Comparison of ENCODE assay signal across 9 cellular contexts in genomic region chr2:181810823-181811695, GRCh38.
DNase-seq lines count a peak whose midpoint lies in the region; ATAC-seq, FAIRE-seq and TF ChIP-seq lines count a peak whose summit lies in the region.
"Had no signal": no experiment of that assay in that cellular context is flagged by ENCODE, and none has a peak within 500 bp of the region (broad histone marks: within the 10 kb centered on the region; RNA-seq: fewer than 3 reads in every experiment).

No MANE protein-coding gene starts in this region.

- no peaks in the 10 kb centered on the region for H3K23me2 ChIP-seq in H1 (ENCODE audit: low read depth, low read length)

- no peaks in the 10 kb centered on the region for H4K20me1 ChIP-seq in H1 (replicated peaks in 1 of 2; ENCODE audit: control insufficient read depth in 1 of 2, insufficient read depth in 2 of 2, low read length in 2 of 2)

- TF ChIP-seq EP300 in H1 (IDR thresholded peaks at IDR 0.05; ENCODE audit: borderline replicate concordance in 1 of 2, low read depth in 2 of 2, low read length in 2 of 2), result no peak

- no peak overlapping the region for H2BK15ac ChIP-seq in H1 (ENCODE audit: low read length)

- H3K9me3 ChIP-seq in H1 (ENCODE audit: insufficient read depth in 2 of 2, low read depth in 1 of 2, low read length in 1 of 2) (no peaks in the 10 kb centered on the region), mucosa of stomach (ENCODE audit: control insufficient read depth, low read length) (no peaks in the 10 kb centered on the region)

- CTCF ChIA-PET in H1 (lab: Charles Lee; ENCODE audit: partially characterized antibody), result interaction anchor here (1.1 to 1.4 kb wide), 3 partner anchors 10 to 21 kb away, joined by 3 read pairs; no protein-coding TSS in a partner anchor

- POLR2A ChIA-PET in H1 (lab: Charles Lee; ENCODE audit: partially characterized antibody), result no interaction called here

- H2AFZ ChIP-seq in H1 (ENCODE audit: low read length), result peak overlapping the region; percentile 78; the same call in 1 of the 2 replicates

- no peak overlapping the region for H4K8ac ChIP-seq in H1 (ENCODE audit: extremely low read depth, insufficient read depth, low read length)

- DNase-seq in EH (ENCODE audit: low read depth), result peak; percentile 90
- peak; percentile 86 for DNase-seq in NCI-H69 (lab: John Stamatoyannopoulos, UW)
- DNase-seq in H1 (ENCODE audit: low read depth in 1 of 2, low spot score in 2 of 2), result no peak
- no peak for DNase-seq in effector memory CD8-positive, alpha-beta T cell
- no peak for DNase-seq in NCI-H2107 (lab: John Stamatoyannopoulos, UW)
- DNase-seq in KG1 (lab: John Stamatoyannopoulos, UW), result no peak
- no peak for DNase-seq in natural killer cell

- H2BK20ac ChIP-seq in H1 (ENCODE audit: low read length), result no peak overlapping the region

- TF ChIP-seq RAD21 in H1 (IDR thresholded peaks at IDR 0.05 in 1 of 2, conservative IDR thresholded peaks at IDR 0.05 in 1 of 2; ENCODE audit: low read depth in 2 of 2, low read length in 2 of 2), result no peak

- ATAC-seq in effector memory CD8-positive, alpha-beta T cell (replicated peaks), result no peak
- ATAC-seq in natural killer cell, result no peak

- intact Hi-C loops in natural killer cell (cut with micrococcal nuclease), result no loop called here

- FAIRE-seq in H1 (lab: Jason Lieb, UNC), result no peak

- no peaks in the 10 kb centered on the region for H3K79me1 ChIP-seq in H1 (ENCODE audit: low read depth, low read length)

- no peak overlapping the region for H3K4me3 Mint-ChIP-seq in effector memory CD8-positive, alpha-beta T cell
- no peak overlapping the region for H3K4me3 Mint-ChIP-seq in natural killer cell

- H3K9me3 Mint-ChIP-seq in effector memory CD8-positive, alpha-beta T cell, result no peaks in the 10 kb centered on the region
- no peaks in the 10 kb centered on the region for H3K9me3 Mint-ChIP-seq in natural killer cell

- H3K4ac ChIP-seq in H1 (replicated peaks; ENCODE audit: insufficient read length, low read depth, low read length), result no peak overlapping the region

- H3K4me1 Mint-ChIP-seq in effector memory CD8-positive, alpha-beta T cell (ENCODE audit: low read depth in 2 of 2), result peaks cover 6 to 8% of the 10 kb centered on the region in 2 donors
- H3K4me1 Mint-ChIP-seq in natural killer cell, result peaks cover 10 to 15% of the 10 kb centered on the region in 2 donors

- H2BK12ac ChIP-seq in H1 (ENCODE audit: low read depth, low read length), result no peak overlapping the region

- no peak overlapping the region for H4K91ac ChIP-seq in H1 (replicated peaks; ENCODE audit: insufficient read length, low read length)

- 93% methylated on average over 9 of the region's 9 CpGs; no CpG with 5 or more reads in 1 of the 2 experiments for WGBS in H1 (ENCODE audit: extremely low coverage in 1 of 2, insufficient coverage in 1 of 2, insufficient read length in 1 of 2, insufficient replicate concordance in 2 of 2, low coverage in 1 of 2, low lambda C conversion rate in 2 of 2, missing lambda C conversion rate in 1 of 2), 2 experiments

- H3K4me1 ChIP-seq in H1 (replicated peaks in 1 of 4; ENCODE audit: control insufficient read depth in 3 of 4, insufficient read depth in 4 of 4, low read length in 3 of 4), result peaks cover 0 to 6% (median 2%) of the 10 kb centered on the region in 4 experiments; a peak in 2 of 7 replicates
- H3K4me1 ChIP-seq in mucosa of stomach (ENCODE audit: control insufficient read depth, insufficient read depth, low read length), result peaks cover 33% of the 10 kb centered on the region

- no peaks in the 10 kb centered on the region for H3K79me2 ChIP-seq in H1 (ENCODE audit: control insufficient read depth in 1 of 2, insufficient read depth in 2 of 2, low read length in 2 of 2)

- H3K18ac ChIP-seq in H1 (ENCODE audit: extremely low read depth, low read length), result no peak overlapping the region

- no peak overlapping the region for H4K5ac ChIP-seq in H1 (ENCODE audit: insufficient read length, low read depth, low read length)

- H3K23ac ChIP-seq in H1 (ENCODE audit: insufficient read length), result no peak overlapping the region

- H3K9ac ChIP-seq in H1 (replicated peaks in 1 of 4; ENCODE audit: extremely low read depth in 1 of 4, low read depth in 3 of 4, low read length in 3 of 4) (no peak overlapping the region), mucosa of stomach (ENCODE audit: low read length) (peak overlapping the region; percentile 11)

- no peak overlapping the region for H2AK5ac ChIP-seq in H1 (ENCODE audit: low read depth, low read length)

- no peak overlapping the region for H2BK120ac ChIP-seq in H1 (replicated peaks; ENCODE audit: low read depth, low read length)

- no peak for TF ChIP-seq POLR2A in H1 (IDR thresholded peaks at IDR 0.05; ENCODE audit: control extremely low read depth in 1 of 2, low read depth in 2 of 2, low read length in 2 of 2)

- H3K27ac ChIP-seq in H1 (ENCODE audit: low read depth, low read length), result no peak overlapping the region
- H3K27ac ChIP-seq: HL-60 had no signal

- no peak for TF ChIP-seq CTCF in H1 (IDR thresholded peaks at IDR 0.05; ENCODE audit: control extremely low read depth in 1 of 3, insufficient read depth in 1 of 3, low read depth in 1 of 3, low read length in 3 of 3)
- no peak for TF ChIP-seq CTCF in natural killer cell (IDR thresholded peaks at IDR 0.05)

- H3K4me3 ChIP-seq in H1 (ENCODE audit: extremely low read depth in 1 of 4, insufficient read depth in 2 of 4, low read depth in 3 of 4, low read length in 4 of 4) (no peak overlapping the region), mucosa of stomach (ENCODE audit: low read length) (no peak overlapping the region)

- no peak overlapping the region for H2BK5ac ChIP-seq in H1 (ENCODE audit: low read depth, low read length)

- H3K36me3 ChIP-seq in H1 (ENCODE audit: control insufficient read depth in 2 of 4, insufficient read depth in 4 of 4, low read length in 3 of 4) (no peaks in the 10 kb centered on the region), mucosa of stomach (ENCODE audit: control insufficient read depth, insufficient read depth, low read length) (no peaks in the 10 kb centered on the region)

- peaks cover 28 to 29% of the 10 kb centered on the region in 2 donors for H3K27me3 Mint-ChIP-seq in effector memory CD8-positive, alpha-beta T cell
- peaks cover 3 to 15% of the 10 kb centered on the region in 2 donors for H3K27me3 Mint-ChIP-seq in natural killer cell (ENCODE audit: low read depth in 2 of 2)

- no peak overlapping the region for H3K56ac ChIP-seq in H1 (replicated peaks; ENCODE audit: insufficient read length, low read depth, low read length)

- no peak overlapping the region for H3K4me2 ChIP-seq in H1 (ENCODE audit: insufficient read depth in 1 of 2, low read depth in 2 of 2, low read length in 2 of 2)

- H3K36me3 Mint-ChIP-seq in effector memory CD8-positive, alpha-beta T cell (ENCODE audit: insufficient read depth), result no peaks in the 10 kb centered on the region
- H3K36me3 Mint-ChIP-seq in natural killer cell, result no peaks in the 10 kb centered on the region

- H3K27me3 ChIP-seq in H1 (replicated peaks in 1 of 4; ENCODE audit: control insufficient read depth in 3 of 4, extremely low read depth in 1 of 4, insufficient read depth in 3 of 4, low read length in 3 of 4) (no peaks in the 10 kb centered on the region), mucosa of stomach (ENCODE audit: control insufficient read depth, insufficient read depth, low read length) (no peaks in the 10 kb centered on the region)

- H3K27ac Mint-ChIP-seq in effector memory CD8-positive, alpha-beta T cell, result no peak overlapping the region
- no peak overlapping the region for H3K27ac Mint-ChIP-seq in natural killer cell

- H3K14ac ChIP-seq in H1 (ENCODE audit: insufficient read length), result no peak overlapping the region

TF ChIP-seq in H1, 55 proteins besides CTCF, POLR2A, EP300 and RAD21:
- no peak for TF ChIP-seq SIX5 (IDR thresholded peaks at IDR 0.05; ENCODE audit: low read depth, low read length)
- no peak for TF ChIP-seq TAF1 (IDR thresholded peaks at IDR 0.05; ENCODE audit: low read depth, low read length)
- TF ChIP-seq JUND (IDR thresholded peaks at IDR 0.05; ENCODE audit: low read length), result no peak

Comparison
In these comparisons a context has a peak if more than half of its experiments do, and no peak if none do; other contexts are left out.
1. DNase-seq: peak in EH (single experiment) and NCI-H69 (single experiment); none in H1 (0 of 2), effector memory CD8-positive, alpha-beta T cell (0 of 3), NCI-H2107 (single experiment), KG1 (single experiment) and natural killer cell (single experiment).